Comparison of ENCODE assay signal across 13 cellular contexts in the genomic region with DNA sequence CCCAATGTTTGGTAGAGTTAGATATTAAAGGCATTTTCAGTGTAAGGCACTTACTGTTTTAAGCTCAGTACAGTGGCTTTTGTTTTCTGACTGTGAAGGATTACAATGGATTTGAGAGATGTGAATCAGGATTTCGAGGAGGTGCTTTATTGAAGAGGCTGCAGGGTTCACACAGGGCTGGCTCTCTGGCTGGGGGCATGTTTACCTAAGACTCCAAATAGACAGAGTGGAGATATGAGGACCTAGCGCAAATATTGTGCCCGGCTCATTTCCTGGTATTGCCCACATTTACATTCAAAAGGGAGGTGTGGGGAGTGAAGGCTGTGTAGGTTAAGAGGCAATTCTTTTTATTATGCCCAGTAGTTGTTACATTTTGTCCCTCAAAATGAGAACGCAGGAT.
DNase-seq lines count a peak whose midpoint lies in the region; TF ChIP-seq lines count a peak whose summit lies in the region.
"Had no signal": no experiment of that assay in that cellular context is flagged by ENCODE, and none has a peak within 500 bp of the region (broad histone marks: within the 10 kb centered on the region; RNA-seq: fewer than 3 reads in every experiment).

No MANE protein-coding gene starts in this region.

- no peak for TF ChIP-seq CTCF in Loucy (conservative IDR thresholded peaks at IDR 0.05; ENCODE audit: low read length)
- no peak for TF ChIP-seq CTCF in stomach (IDR thresholded peaks at IDR 0.05)
- TF ChIP-seq CTCF in GM10266 (IDR thresholded peaks at IDR 0.05; ENCODE audit: control insufficient read depth, insufficient read depth, low read depth, missing control alignments): no peak
- no peak for TF ChIP-seq CTCF in glutamatergic neuron (IDR thresholded peaks at IDR 0.05; ENCODE audit: partially characterized antibody, unreplicated experiment)

- intact Hi-C loops in stomach (cut with DNase I; ENCODE audit: low total_unique reads): no loop called here

- no peaks in the 10 kb centered on the region for H4K20me1 ChIP-seq in Loucy (ENCODE audit: insufficient read depth, low read length, poor library complexity, severe bottlenecking)

- no CpG with 5 or more reads among the region's 4 CpGs for WGBS in iPS DF 6.9 (ENCODE audit: insufficient coverage, insufficient read length)
- 24 to 47% (median 35%) methylated on average over 4 of the region's 4 CpGs for WGBS in stomach, 5 donors

- H2AFZ ChIP-seq in Loucy (ENCODE audit: low read length): peak overlapping the region; percentile 35; the same call in 1 of the 2 replicates

- DNase-seq in NCI-H526 (lab: John Stamatoyannopoulos, UW): peak; percentile 100
- no peak for DNase-seq in iPS DF 6.9 (ENCODE audit: low read depth, low spot score)
- peak; percentile 48 for DNase-seq in stomach
- DNase-seq in hepatic stellate cell (ENCODE audit: low spot score): no peak
- no peak for DNase-seq in GM10266 (ENCODE audit: extremely low spot score)
- no peak for DNase-seq in glutamatergic neuron
- DNase-seq: activated CD4-positive, CD25-positive, alpha-beta regulatory T cell; activated T-cell treated with anti-CD3 and anti-CD28 coated beads, Interleukin-2, amount 50 U/mL, for 24 hours; amygdala; kidney had no signal

- H3K9me3 Mint-ChIP-seq in glutamatergic neuron (ENCODE audit: unreplicated experiment): peaks cover 3% of the 10 kb centered on the region
- H3K9me3 Mint-ChIP-seq: activated T-cell treated with anti-CD3 and anti-CD28 coated beads, Interleukin-2, amount 50 U/mL, for 24 hours; dendritic cell treated with granulocyte-macrophage colony-stimulating factor and Interleukin-4, amounts not matched to agents 40 ng/mL and 50 ng/mL, for 4 days; nephron had no signal

- no peak overlapping the region for H3K4me3 ChIP-seq in Loucy (ENCODE audit: low read length, poor library complexity, severe bottlenecking)
- no peak overlapping the region for H3K4me3 ChIP-seq in iPS DF 6.9 (ENCODE audit: low read length)
- H3K4me3 ChIP-seq in stomach: no peak overlapping the region

- peaks cover 4% of the 10 kb centered on the region for H3K36me3 Mint-ChIP-seq in glutamatergic neuron (ENCODE audit: unreplicated experiment)

- no peak for TF ChIP-seq POLR2A in stomach (IDR thresholded peaks at IDR 0.05)

- H3K27me3 Mint-ChIP-seq in glutamatergic neuron (ENCODE audit: unreplicated experiment): no peaks in the 10 kb centered on the region
- H3K27me3 Mint-ChIP-seq: activated T-cell treated with anti-CD3 and anti-CD28 coated beads, Interleukin-2, amount 50 U/mL, for 24 hours had no signal

- no peak overlapping the region for H3K4me3 Mint-ChIP-seq in glutamatergic neuron (ENCODE audit: unreplicated experiment)
- H3K4me3 Mint-ChIP-seq: activated T-cell treated with anti-CD3 and anti-CD28 coated beads, Interleukin-2, amount 50 U/mL, for 24 hours; dendritic cell treated with granulocyte-macrophage colony-stimulating factor and Interleukin-4, amounts not matched to agents 40 ng/mL and 50 ng/mL, for 4 days; nephron had no signal

- H3K4me1 ChIP-seq in Loucy (ENCODE audit: insufficient read depth, low read length, poor library complexity, severe bottlenecking) (peaks cover 63% of the 10 kb centered on the region), iPS DF 6.9 (ENCODE audit: control insufficient read depth, insufficient read depth, low read length) (peaks cover 6% of the 10 kb centered on the region; the same call in 1 of the 2 replicates), stomach (peaks cover 5 to 18% (median 14%) of the 10 kb centered on the region in 4 donors)

- H3K27ac Mint-ChIP-seq in glutamatergic neuron (ENCODE audit: unreplicated experiment): no peak overlapping the region
- H3K27ac Mint-ChIP-seq: activated T-cell treated with anti-CD3 and anti-CD28 coated beads, Interleukin-2, amount 50 U/mL, for 24 hours; dendritic cell treated with granulocyte-macrophage colony-stimulating factor and Interleukin-4, amounts not matched to agents 40 ng/mL and 50 ng/mL, for 4 days; nephron had no signal

- peak overlapping the region; percentile 36 for H3K4me2 ChIP-seq in Loucy (ENCODE audit: low read depth, low read length, poor library complexity, severe bottlenecking)

- H3K79me2 ChIP-seq in Loucy (ENCODE audit: insufficient read depth, low read length): no peaks in the 10 kb centered on the region

- H3K4me1 Mint-ChIP-seq in glutamatergic neuron (ENCODE audit: low read depth, unreplicated experiment): peaks cover 6% of the 10 kb centered on the region
- H3K4me1 Mint-ChIP-seq: nephron had no signal

- H3K36me3 ChIP-seq in Loucy (ENCODE audit: insufficient read depth, low read length) (no peaks in the 10 kb centered on the region), iPS DF 6.9 (ENCODE audit: control insufficient read depth, insufficient read depth, low read length) (no peaks in the 10 kb centered on the region), stomach (no peaks in the 10 kb centered on the region)

- no peaks in the 10 kb centered on the region for H3K9me2 ChIP-seq in Loucy (replicated peaks; ENCODE audit: low read depth, low read length)

- TF ChIP-seq EP300 in stomach (IDR thresholded peaks at IDR 0.05): no peak

- H3K9ac ChIP-seq in Loucy (ENCODE audit: low read depth, low read length, poor library complexity, severe bottlenecking): peak overlapping the region; percentile 17

- H3K27ac ChIP-seq in iPS DF 6.9 (ENCODE audit: low read length) (peak overlapping the region; percentile 71), stomach (peak overlapping the region in 2 of 5 donors; percentile 63 to 68)

- H3F3A ChIP-seq in Loucy (ENCODE audit: low read depth): no peaks in the 10 kb centered on the region

- H3K27me3 ChIP-seq in Loucy (ENCODE audit: insufficient read depth, low read length, poor library complexity, severe bottlenecking) (no peaks in the 10 kb centered on the region), iPS DF 6.9 (ENCODE audit: control insufficient read depth, insufficient read depth, low read length) (no peaks in the 10 kb centered on the region), stomach (no peaks in the 10 kb centered on the region)

- no peaks in the 10 kb centered on the region for H3K9me3 ChIP-seq in Loucy (ENCODE audit: insufficient read depth, low read depth, low read length)
- H3K9me3 ChIP-seq in iPS DF 6.9 (ENCODE audit: control insufficient read depth, insufficient read depth, low read length): no peaks in the 10 kb centered on the region
- no peaks in the 10 kb centered on the region for H3K9me3 ChIP-seq in stomach

Comparison
In these comparisons a context has a peak if more than half of its experiments do, and no peak if none do; other contexts are left out.
1. DNase-seq: peak in NCI-H526 (2 of 2) and stomach (single experiment); none in iPS DF 6.9 (single experiment), hepatic stellate cell (single experiment), GM10266 (single experiment) and glutamatergic neuron (single experiment).